9 cellular contexts compared by ENCODE assay signal in genomic region chr22:29309332-29310064, GRCh38. TPM values are rescaled to one million over a fixed set of nuclear protein-coding genes. Genes with fewer than 3 reads are reported as not detected.
DNase-seq lines count a peak whose midpoint lies in the region; ATAC-seq and TF ChIP-seq lines count a peak whose summit lies in the region.
"Had no signal": no experiment of that assay in that cellular context is flagged by ENCODE, and none has a peak within 500 bp of the region (broad histone marks: within the 10 kb centered on the region; RNA-seq: fewer than 3 reads in every experiment).

No MANE protein-coding gene starts in this region.

- no peak overlapping the region for H3K27ac ChIP-seq in effector memory CD4-positive, alpha-beta T cell (ENCODE audit: insufficient read depth, low read length, poor library complexity, severe bottlenecking)

- intact Hi-C loops in natural killer cell (cut with micrococcal nuclease): no loop called here
- intact Hi-C loops in mucosa of descending colon (cut with DNase I, micrococcal nuclease): no loop called here

- TF ChIP-seq CTCF in natural killer cell (IDR thresholded peaks at IDR 0.05) (no peak), choroid plexus epithelial cell (conservative IDR thresholded peaks at IDR 0.05; ENCODE audit: low read depth, low read length) (no peak), mucosa of descending colon (IDR thresholded peaks at IDR 0.05) (no peak)

- H3K27ac Mint-ChIP-seq in natural killer cell: no peak overlapping the region
- no peak overlapping the region for H3K27ac Mint-ChIP-seq in natural killer cell treated with Interleukin-12 subunit alpha and Interleukin-12 subunit beta and Interleukin-15 and Interleukin-18, amount 100 ng/mL, for 72 hours

- H3K4me1 ChIP-seq in mucosa of descending colon (ENCODE audit: low read depth): peaks cover 67% of the 10 kb centered on the region
- peaks cover 39% of the 10 kb centered on the region for H3K4me1 ChIP-seq in effector memory CD4-positive, alpha-beta T cell (ENCODE audit: control insufficient read depth, insufficient read depth, low read length, poor library complexity, severe bottlenecking)

- DNase-seq in natural killer cell (no peak), choroid plexus epithelial cell (ENCODE audit: low read depth) (no peak), mucosa of descending colon (peak; percentile 66 to 75 (median 74)), HK-2 (ENCODE audit: unreplicated experiment) (no peak), NCI-H2227 (lab: John Stamatoyannopoulos, UW; ENCODE audit: unreplicated experiment) (no peak)
- DNase-seq in natural killer cell treated with Interleukin-12 subunit alpha and Interleukin-12 subunit beta and Interleukin-15 and Interleukin-18, amount 100 ng/mL, for 72 hours (ENCODE audit: low spot score): no peak
- no peak for DNase-seq in effector memory CD4-positive, alpha-beta T cell
- DNase-seq: DMS153 had no signal

- peak overlapping the region; percentile 22 for H3K4me3 ChIP-seq in choroid plexus epithelial cell (ENCODE audit: low read depth, low read length)
- no peak overlapping the region for H3K4me3 ChIP-seq in mucosa of descending colon
- H3K4me3 ChIP-seq in effector memory CD4-positive, alpha-beta T cell (ENCODE audit: insufficient read depth, low read depth, low read length, poor library complexity, severe bottlenecking): no peak overlapping the region

- no peaks in the 10 kb centered on the region for H3K9me3 Mint-ChIP-seq in natural killer cell
- H3K9me3 Mint-ChIP-seq in natural killer cell treated with Interleukin-12 subunit alpha and Interleukin-12 subunit beta and Interleukin-15 and Interleukin-18, amount 100 ng/mL, for 72 hours: no peaks in the 10 kb centered on the region

- H3K27me3 Mint-ChIP-seq in natural killer cell (ENCODE audit: low read depth in 2 of 2): peaks cover 20 to 47% of the 10 kb centered on the region in 2 donors
- peaks cover 21 to 26% of the 10 kb centered on the region in 2 donors for H3K27me3 Mint-ChIP-seq in natural killer cell treated with Interleukin-12 subunit alpha and Interleukin-12 subunit beta and Interleukin-15 and Interleukin-18, amount 100 ng/mL, for 72 hours

- peaks cover 7 to 31% of the 10 kb centered on the region in 2 donors for H3K4me1 Mint-ChIP-seq in natural killer cell
- peaks cover 6 to 23% of the 10 kb centered on the region in 2 donors for H3K4me1 Mint-ChIP-seq in natural killer cell treated with Interleukin-12 subunit alpha and Interleukin-12 subunit beta and Interleukin-15 and Interleukin-18, amount 100 ng/mL, for 72 hours (ENCODE audit: low read depth in 2 of 2)

- peaks cover 16% of the 10 kb centered on the region for H3K27me3 ChIP-seq in effector memory CD4-positive, alpha-beta T cell (replicated peaks; ENCODE audit: control insufficient read depth, insufficient read depth, low read length, poor library complexity, severe bottlenecking)

- no peaks in the 10 kb centered on the region for H3K9me3 ChIP-seq in mucosa of descending colon
- no peaks in the 10 kb centered on the region for H3K9me3 ChIP-seq in effector memory CD4-positive, alpha-beta T cell (ENCODE audit: control insufficient read depth, low read length)

- H3K36me3 ChIP-seq in mucosa of descending colon (ENCODE audit: low read depth): no peaks in the 10 kb centered on the region
- H3K36me3 ChIP-seq in effector memory CD4-positive, alpha-beta T cell (ENCODE audit: control insufficient read depth, insufficient read depth, low read length): no peaks in the 10 kb centered on the region

- ATAC-seq in natural killer cell: no peak
- no peak for ATAC-seq in natural killer cell treated with Interleukin-12 subunit alpha and Interleukin-12 subunit beta and Interleukin-15 and Interleukin-18, amount 100 ng/mL, for 72 hours
- peak; percentile 15 for ATAC-seq in mucosa of descending colon
- ATAC-seq in HG02981 (IDR thresholded peaks at IDR 0.05; ENCODE audit: unreplicated experiment): no peak

- peak overlapping the region; percentile 25 for H3K4me3 Mint-ChIP-seq in natural killer cell
- H3K4me3 Mint-ChIP-seq in natural killer cell treated with Interleukin-12 subunit alpha and Interleukin-12 subunit beta and Interleukin-15 and Interleukin-18, amount 100 ng/mL, for 72 hours: no peak overlapping the region

- no peaks in the 10 kb centered on the region for H3K36me3 Mint-ChIP-seq in natural killer cell
- H3K36me3 Mint-ChIP-seq in natural killer cell treated with Interleukin-12 subunit alpha and Interleukin-12 subunit beta and Interleukin-15 and Interleukin-18, amount 100 ng/mL, for 72 hours: no peaks in the 10 kb centered on the region

RNA-seq across cellular contexts. Expression of gene GAS2L1, which starts 3.0 kb away (rescaled TPM):
- total RNA-seq in natural killer cell: 1 to 10 TPM in 2 of 3 donors, under 1 TPM in 1; 0.57 to 4.1 (median 2.8) TPM
- total RNA-seq in natural killer cell treated with Interleukin-12 subunit alpha and Interleukin-12 subunit beta and Interleukin-15 and Interleukin-18, amount 100 ng/mL, for 72 hours: under 1 TPM in 1 of 2 donors, not detected in 1; 0.43 TPM
- total RNA-seq in mucosa of descending colon: 10 to 100 TPM; 19.7 to 34.7 (median 24.7) TPM

RNA-seq across cellular contexts. Expression of gene RASL10A, which starts 6.0 kb away (rescaled TPM):
- total RNA-seq in natural killer cell: under 1 TPM in 2 of 3 donors, not detected in 1; 0.20 to 0.28 TPM
- total RNA-seq in natural killer cell treated with Interleukin-12 subunit alpha and Interleukin-12 subunit beta and Interleukin-15 and Interleukin-18, amount 100 ng/mL, for 72 hours: 1 to 10 TPM; 2.0 TPM
- 1 to 10 TPM; 1.1 to 2.3 (median 1.4) TPM for total RNA-seq in mucosa of descending colon

RNA-seq across cellular contexts. Expression of gene EWSR1, which starts 41.4 kb away (rescaled TPM):
- total RNA-seq in natural killer cell: 100 to 1,000 TPM; 366 to 387 (median 382) TPM
- total RNA-seq in natural killer cell treated with Interleukin-12 subunit alpha and Interleukin-12 subunit beta and Interleukin-15 and Interleukin-18, amount 100 ng/mL, for 72 hours: 100 to 1,000 TPM; 344 to 348 TPM
- 100 to 1,000 TPM; 176 to 227 (median 179) TPM for total RNA-seq in mucosa of descending colon

RNA-seq across cellular contexts. Expression of gene RHBDD3, which starts 41.7 kb away (rescaled TPM):
- total RNA-seq in natural killer cell (10 to 100 TPM; 16.6 to 20.9 (median 17.9) TPM), mucosa of descending colon (10 to 100 TPM; 13.3 to 26.1 (median 19.1) TPM)
- 10 to 100 TPM; 33.6 to 69.0 TPM for total RNA-seq in natural killer cell treated with Interleukin-12 subunit alpha and Interleukin-12 subunit beta and Interleukin-15 and Interleukin-18, amount 100 ng/mL, for 72 hours

Comparison
In these comparisons a context has a peak if more than half of its experiments do, and no peak if none do; other contexts are left out.
1. DNase-seq: peak in mucosa of descending colon (3 of 3); none in natural killer cell (single experiment), natural killer cell treated with Interleukin-12 subunit alpha and Interleukin-12 subunit beta and Interleukin-15 and Interleukin-18, amount 100 ng/mL, for 72 hours (single experiment), choroid plexus epithelial cell (single experiment), HK-2 (single experiment), NCI-H2227 (single experiment) and effector memory CD4-positive, alpha-beta T cell (0 of 3).
2. RNA of gene GAS2L1, which starts 3.0 kb away (total RNA-seq): 19.7 to 34.7 TPM in mucosa of descending colon; 0.57 to 4.1 TPM in natural killer cell and 0.43 TPM in natural killer cell treated with Interleukin-12 subunit alpha and Interleukin-12 subunit beta and Interleukin-15 and Interleukin-18, amount 100 ng/mL, for 72 hours; every median in the first group is over 4 times any median in the second.